In genomic region chr10:117158297-117158696, GRCh38 we compare ENCODE assay signal across 33 cellular contexts. TPM values are rescaled to one million over a fixed set of nuclear protein-coding genes. Genes with fewer than 3 reads are reported as not detected.
"Had no signal": no experiment of that assay in that cellular context is flagged by ENCODE, and none has a peak within 500 bp of the region (broad histone marks: within the 10 kb centered on the region; RNA-seq: fewer than 3 reads in every experiment).

No MANE protein-coding gene starts in this region.

- FAIRE-seq: urothelium cell line had no signal

- H3K27ac ChIP-seq: stomach, suprapubic skin, testis, thoracic aorta, thyroid gland, tibial artery, tibial nerve, transverse colon, upper lobe of left lung, upper lobe of right lung, uterus, vagina had no signal

- H3K4me3 Mint-ChIP-seq: stimulated activated effector memory CD8-positive, alpha-beta T cell treated with anti-CD3 and anti-CD28 coated beads, Interleukin-12 subunit alpha, Interleukin-12 subunit beta, amount 100 ng/mL, for 72 hours; stimulated activated memory B cell treated with anti-CD40 and anti-IgM and Interleukin-4, amounts not matched to agents 10 μg/mL and 1 μg/mL and 100 μg/mL, for 72 hours; stimulated activated naive B cell treated with anti-CD40 and anti-IgM and Interleukin-4, amounts not matched to agents 10 μg/mL and 1 μg/mL and 100 μg/mL, for 72 hours; stimulated activated naive CD8-positive, alpha-beta T cell treated with anti-CD3 and anti-CD28 coated beads, Interleukin-15, amount 100 ng/mL, for 72 hours; stimulated activated naive CD8-positive, alpha-beta T cell treated with anti-CD3 and anti-CD28 coated beads, Interleukin-15, Interleukin-2, amounts not matched to agents 100 ng/mL and 50 ng/mL, for 24 hours; type B pancreatic cell had no signal

- ATAC-seq: stimulated activated effector memory CD8-positive, alpha-beta T cell treated with anti-CD3 and anti-CD28 coated beads, Interleukin-12 subunit alpha, Interleukin-12 subunit beta, amount 100 ng/mL, for 72 hours; stimulated activated memory B cell treated with anti-CD40 and anti-IgM and Interleukin-4, amounts not matched to agents 10 μg/mL and 1 μg/mL and 100 μg/mL, for 72 hours; stimulated activated naive B cell treated with anti-CD40 and anti-IgM and Interleukin-4, amounts not matched to agents 10 μg/mL and 1 μg/mL and 100 μg/mL, for 72 hours; stimulated activated naive CD8-positive, alpha-beta T cell treated with anti-CD3 and anti-CD28 coated beads, Interleukin-15, amount 100 ng/mL, for 72 hours; stimulated activated naive CD8-positive, alpha-beta T cell treated with anti-CD3 and anti-CD28 coated beads, Interleukin-15, Interleukin-2, amounts not matched to agents 100 U/mL and 50 U/mL, for 24 hours; upper lobe of right lung had no signal

- DNase-seq: stimulated activated CD4-positive, alpha-beta T cell treated with anti-CD3 and anti-CD28 coated beads, Interleukin-2, amount 100 ng/mL, for 48 hours; stimulated activated CD4-positive, alpha-beta T cell treated with anti-CD3 and anti-CD28 coated beads, Interleukin-4, amount 100 ng/mL, for 1 hour; stimulated activated CD4-positive, alpha-beta T cell treated with anti-CD3 and anti-CD28 coated beads, Interleukin-4, amount 100 ng/mL, for 24 hours; stimulated activated CD4-positive, alpha-beta T cell treated with anti-CD3 and anti-CD28 coated beads, Interleukin-4, amount 100 ng/mL, for 4 hours; stimulated activated CD8-positive, alpha-beta memory T cell treated with anti-CD3 and anti-CD28 coated beads, Interleukin-4, amount 100 ng/mL, for 48 hours; stimulated activated naive B cell treated with anti-CD40 and anti-IgM and Interleukin-4, amounts not matched to agents 10 μg/mL and 1 μg/mL and 100 μg/mL, for 72 hours; stimulated activated naive CD4-positive, alpha-beta T cell; stimulated activated naive CD4-positive, alpha-beta T cell treated with Interleukin-2 at 50 U/mL for 16 hours; stimulated activated naive CD8-positive, alpha-beta T cell treated with anti-CD3 and anti-CD28 coated beads, Interleukin-15, amount 100 ng/mL, for 72 hours; stimulated activated naive CD8-positive, alpha-beta T cell treated with anti-CD3 and anti-CD28 coated beads, Interleukin-15, Interleukin-2, amounts not matched to agents 100 U/mL and 50 U/mL, for 24 hours; stomach; substantia nigra; testis; thyroid gland; tibial artery; transverse colon; trophoblast cell; upper lobe of left lung; upper lobe of right lung; uterus had no signal

- H3K36me3 Mint-ChIP-seq: stimulated activated effector memory CD8-positive, alpha-beta T cell treated with anti-CD3 and anti-CD28 coated beads, Interleukin-12 subunit alpha, Interleukin-12 subunit beta, amount 100 ng/mL, for 72 hours; stimulated activated memory B cell treated with anti-CD40 and anti-IgM and Interleukin-4, amounts not matched to agents 10 μg/mL and 1 μg/mL and 100 μg/mL, for 72 hours; type B pancreatic cell had no signal

- H3K9me3 ChIP-seq: stomach, suprapubic skin, testis, thoracic aorta, thyroid gland, tibial artery, tibial nerve, transverse colon, upper lobe of left lung, upper lobe of right lung, uterus, vagina had no signal

- H3K4me3 ChIP-seq: stomach, suprapubic skin, testis, thoracic aorta, thyroid gland, tibial artery, tibial nerve, transverse colon, upper lobe of left lung, upper lobe of right lung, uterus, vagina had no signal

- H3K9me3 Mint-ChIP-seq: stimulated activated effector memory CD8-positive, alpha-beta T cell treated with anti-CD3 and anti-CD28 coated beads, Interleukin-12 subunit alpha, Interleukin-12 subunit beta, amount 100 ng/mL, for 72 hours; stimulated activated memory B cell treated with anti-CD40 and anti-IgM and Interleukin-4, amounts not matched to agents 10 μg/mL and 1 μg/mL and 100 μg/mL, for 72 hours; stimulated activated naive CD8-positive, alpha-beta T cell treated with anti-CD3 and anti-CD28 coated beads, Interleukin-15, amount 100 ng/mL, for 72 hours; stimulated activated naive CD8-positive, alpha-beta T cell treated with anti-CD3 and anti-CD28 coated beads, Interleukin-15, Interleukin-2, amounts not matched to agents 100 ng/mL and 50 ng/mL, for 24 hours; type B pancreatic cell had no signal

- H3K36me3 ChIP-seq: stomach, suprapubic skin, thoracic aorta, thyroid gland, tibial artery, tibial nerve, transverse colon, upper lobe of left lung, upper lobe of right lung, uterus, vagina had no signal

- H3K27ac Mint-ChIP-seq: stimulated activated effector memory CD8-positive, alpha-beta T cell treated with anti-CD3 and anti-CD28 coated beads, Interleukin-12 subunit alpha, Interleukin-12 subunit beta, amount 100 ng/mL, for 72 hours; stimulated activated memory B cell treated with anti-CD40 and anti-IgM and Interleukin-4, amounts not matched to agents 10 μg/mL and 1 μg/mL and 100 μg/mL, for 72 hours; stimulated activated naive B cell treated with anti-CD40 and anti-IgM and Interleukin-4, amounts not matched to agents 10 μg/mL and 1 μg/mL and 100 μg/mL, for 72 hours; stimulated activated naive CD8-positive, alpha-beta T cell treated with anti-CD3 and anti-CD28 coated beads, Interleukin-15, amount 100 ng/mL, for 72 hours; stimulated activated naive CD8-positive, alpha-beta T cell treated with anti-CD3 and anti-CD28 coated beads, Interleukin-15, Interleukin-2, amounts not matched to agents 100 ng/mL and 50 ng/mL, for 24 hours; type B pancreatic cell had no signal

RNA-seq across cellular contexts. Expression of gene VAX1, which starts 20.2 kb away (rescaled TPM):
- total RNA-seq: stomach, subcutaneous adipose tissue, suprapubic skin, thoracic aorta, thyroid gland, tibial nerve, transverse colon, upper lobe of left lung, upper lobe of right lung, ureter, urinary bladder, uterus, vagina had no signal
- polyA plus RNA-seq: stomach, urinary bladder had no signal

RNA-seq across cellular contexts. Expression of gene KCNK18, which starts 39.0 kb away (rescaled TPM):
- total RNA-seq: stomach, subcutaneous adipose tissue, suprapubic skin, temporal lobe, testis, thoracic aorta, thyroid gland, tibial nerve, transverse colon, upper lobe of left lung, upper lobe of right lung, ureter, urinary bladder, uterus, vagina had no signal
- polyA plus RNA-seq: stomach, urinary bladder had no signal
